ENCODE assay signal across 10 cellular contexts in genomic region chrX:34332336-34332735, GRCh38.
A peak's percentile ranks its signal among the peaks of the same experiment; 100 is the strongest.
DNase-seq lines count a peak whose midpoint lies in the region; ATAC-seq and TF ChIP-seq lines count a peak whose summit lies in the region.
"Had no signal": no experiment of that assay in that cellular context is flagged by ENCODE, and none has a peak within 500 bp of the region (broad histone marks: within the 10 kb centered on the region; RNA-seq: fewer than 3 reads in every experiment).

No MANE protein-coding gene starts in this region.

- no TSS peak for BruUV-seq in PC-9 (replicated peaks; lab: Mats Ljungman, UMichigan)

- in situ Hi-C loops in KBM-7 (cut with MboI; ENCODE audit: low pct_unique_long_range_greater_than_20kb, low sequenced_read_pairs), result no loop called here

- H3K27me3 ChIP-seq in PC-9 (ENCODE audit: insufficient read depth, low read depth), result no peaks in the 10 kb centered on the region

- H3K36me3 ChIP-seq in PC-9 (ENCODE audit: low read depth) (no peaks in the 10 kb centered on the region), mucosa of descending colon (ENCODE audit: low read depth) (no peaks in the 10 kb centered on the region)

- no peaks in the 10 kb centered on the region for H3F3A ChIP-seq in PC-9 (ENCODE audit: insufficient read depth, low read depth)

- H3K27ac ChIP-seq in PC-9, result no peak overlapping the region

- H3K4me3 ChIP-seq in PC-9, result no peak overlapping the region
- no peak overlapping the region for H3K4me3 ChIP-seq in fibroblast of mammary gland (ENCODE audit: control insufficient read depth, low read depth, low read length)
- no peak overlapping the region for H3K4me3 ChIP-seq in mucosa of descending colon

- DNase-seq in SKM-1 treated with dmso at 0.1 percent for 144 hours (lab: John Stamatoyannopoulos, UW; ENCODE audit: unreplicated experiment) (peak; percentile 11), SKM-1 (lab: John Stamatoyannopoulos, UW; ENCODE audit: unreplicated experiment) (no peak), PC-9 (no peak), fibroblast of mammary gland (ENCODE audit: low read depth) (no peak), superior temporal gyrus (ENCODE audit: extremely low spot score) (peak; percentile 26), glomerular visceral epithelial cell (ENCODE audit: extremely low spot score) (no peak), KBM-7 (no peak), mucosa of descending colon (no peak)
- DNase-seq: occipital lobe; stimulated activated CD4-positive, alpha-beta T cell treated with anti-CD3 and anti-CD28 coated beads, Interleukin-2, amount 100 ng/mL, for 48 hours had no signal

- H4K20me1 ChIP-seq in PC-9 (ENCODE audit: insufficient read depth), result no peaks in the 10 kb centered on the region

- intact Hi-C loops in PC-9 (cut with micrococcal nuclease; ENCODE audit: unreplicated experiment) (no loop called here), mucosa of descending colon (cut with DNase I, micrococcal nuclease) (no loop called here)

- CTCF ChIA-PET in PC-9 (lab: Charles Lee), result interaction anchor here (0.6 to 0.7 kb wide), 3 partner anchors 26 to 1924 kb away, joined by 3 to 9 read pairs (median 3); no protein-coding TSS in a partner anchor

- ATAC-seq in mucosa of descending colon, result no peak

- POLR2A ChIA-PET in PC-9 (lab: Charles Lee; ENCODE audit: unreplicated experiment), result no interaction called here

- no peak overlapping the region for H3K4me2 ChIP-seq in PC-9

- H2AFZ ChIP-seq in PC-9, result no peak overlapping the region

- H3K9me2 ChIP-seq in PC-9 (ENCODE audit: insufficient read depth), result no peaks in the 10 kb centered on the region

- H3K4me1 ChIP-seq in PC-9 (replicated peaks; ENCODE audit: insufficient read depth) (no peaks in the 10 kb centered on the region), mucosa of descending colon (ENCODE audit: low read depth) (no peaks in the 10 kb centered on the region)

- H3K9me3 ChIP-seq in PC-9 (ENCODE audit: insufficient read depth, low read depth), result no peaks in the 10 kb centered on the region
- H3K9me3 ChIP-seq in mucosa of descending colon, result no peaks in the 10 kb centered on the region

- TF ChIP-seq CTCF in PC-9 (conservative IDR thresholded peaks at IDR 0.05), result peak; percentile 51; the same call in 1 of the 2 replicates
- peak; percentile 18 for TF ChIP-seq CTCF in fibroblast of mammary gland (conservative IDR thresholded peaks at IDR 0.05; ENCODE audit: control insufficient read depth, insufficient read depth, low read depth, low read length)
- TF ChIP-seq CTCF in mucosa of descending colon (IDR thresholded peaks at IDR 0.05), result no peak

- no peaks in the 10 kb centered on the region for H3K79me2 ChIP-seq in PC-9 (ENCODE audit: low read depth)

Comparison
In these comparisons a context has a peak if more than half of its experiments do, and no peak if none do; other contexts are left out.
1. DNase-seq: peak in SKM-1 treated with dmso at 0.1 percent for 144 hours (single experiment) and superior temporal gyrus (single experiment); none in SKM-1 (single experiment), PC-9 (0 of 2), fibroblast of mammary gland (single experiment), glomerular visceral epithelial cell (single experiment), KBM-7 (single experiment) and mucosa of descending colon (0 of 3).